ENCODE assay signal across 23 cellular contexts in genomic region chr4:106422766-106423165, GRCh38. TPM values are rescaled to one million over a fixed set of nuclear protein-coding genes. Genes with fewer than 3 reads are reported as not detected.
"Had no signal": no experiment of that assay in that cellular context is flagged by ENCODE, and none has a peak within 500 bp of the region (broad histone marks: within the 10 kb centered on the region; RNA-seq: fewer than 3 reads in every experiment).

No MANE protein-coding gene starts in this region.

- H3K27me3 Mint-ChIP-seq: type B pancreatic cell had no signal

- H3K27me3 ChIP-seq: foreskin keratinocyte had no signal

- H3K4me1 ChIP-seq: foreskin keratinocyte, left ventricle myocardium inferior had no signal

- H3K4me3 ChIP-seq: coronary artery, left ventricle myocardium inferior, lung, skin epidermis had no signal

- H3K4me1 Mint-ChIP-seq: natural killer cell, neural crest cell had no signal

- DNase-seq: effector CD8-positive, alpha-beta T cell; kidney; left cardiac atrium; left ventricle myocardium inferior; mesenchymal stem cell; natural killer cell; posterior cingulate gyrus; stimulated activated CD4-positive, alpha-beta T cell treated with anti-CD3 and anti-CD28 coated beads, Interleukin-12 subunit alpha, Interleukin-12 subunit beta, amount 100 ng/mL, for 4 hours; stimulated activated CD4-positive, alpha-beta T cell treated with anti-CD3 and anti-CD28 coated beads, Interleukin-2, amount 100 ng/mL, for 48 hours; stimulated activated naive CD4-positive, alpha-beta T cell treated with Interleukin-2 at 50 U/mL for 16 hours had no signal

- H3K4me3 Mint-ChIP-seq: natural killer cell, neural crest cell, type B pancreatic cell had no signal

- H3K36me3 Mint-ChIP-seq: natural killer cell, type B pancreatic cell had no signal

- H3K9me3 ChIP-seq: left ventricle myocardium inferior had no signal

- H3K27ac ChIP-seq: coronary artery, foreskin keratinocyte, left ventricle myocardium inferior, skin epidermis had no signal

- H3K9me3 Mint-ChIP-seq: neural crest cell, type B pancreatic cell had no signal

- H3K36me3 ChIP-seq: left ventricle myocardium inferior had no signal

- H3K27ac Mint-ChIP-seq: natural killer cell, type B pancreatic cell had no signal

RNA-seq across cellular contexts. Expression of gene GIMD1, which starts 54.2 kb away (rescaled TPM):
- total RNA-seq: chondrocyte, dermis microvascular lymphatic vessel endothelial cell, foreskin keratinocyte, kidney, left cardiac atrium, left ventricle myocardium inferior, lung, mononuclear cell, natural killer cell, neural crest cell, osteocyte, pulmonary artery endothelial cell, sciatic nerve had no signal
- polyA plus RNA-seq: esophagus, foreskin keratinocyte, lung had no signal
